Comparison of ENCODE assay signal across 8 cellular contexts in the genomic region with DNA sequence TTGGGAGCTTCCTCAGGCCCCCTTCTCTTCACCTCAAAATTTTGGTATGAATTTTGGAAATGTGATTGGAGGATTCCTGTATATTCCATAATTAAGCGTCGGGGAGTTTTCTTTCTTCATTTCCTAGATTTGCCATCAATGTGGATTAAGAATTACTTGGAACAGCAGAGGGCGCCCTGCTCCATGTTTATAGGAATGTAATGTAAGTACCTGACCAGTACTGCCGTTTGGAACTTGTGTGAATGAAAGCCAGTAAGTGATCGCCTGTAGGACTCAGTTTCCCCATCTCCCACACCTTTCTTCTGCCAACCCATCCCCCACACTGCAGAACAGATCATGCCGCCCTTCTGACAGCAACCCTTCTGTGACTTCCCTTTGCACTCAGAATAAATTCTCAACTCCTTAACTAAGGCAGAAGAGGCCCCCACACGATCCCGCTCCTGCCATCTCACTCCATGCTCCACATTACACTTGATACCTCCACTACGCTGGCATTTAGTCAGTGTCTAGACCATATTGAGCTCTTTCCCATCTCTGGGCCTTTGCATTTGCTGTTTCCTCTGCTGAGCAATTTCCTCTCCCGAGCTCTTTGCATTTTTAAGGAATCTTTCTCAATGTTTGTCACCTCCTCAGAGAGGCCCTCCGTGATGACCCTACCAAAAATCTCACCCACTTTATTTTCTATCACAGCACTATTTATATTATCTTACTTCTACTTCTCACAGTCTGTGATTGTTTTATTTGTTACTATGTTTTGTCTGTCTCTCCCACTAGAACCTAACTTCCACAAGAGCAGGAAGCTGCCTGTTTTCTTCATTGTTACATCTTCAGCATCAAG.
A peak's percentile ranks its signal among the peaks of the same experiment; 100 is the strongest.
DNase-seq lines count a peak whose midpoint lies in the region; ATAC-seq and TF ChIP-seq lines count a peak whose summit lies in the region.

No MANE protein-coding gene starts in this region.

- DNase-seq in COR-L47 (lab: John Stamatoyannopoulos, UW): peak; percentile 85
- peak; percentile 40 for DNase-seq in HEK293T (ENCODE audit: extremely low spot score)
- peak; percentile 62 for DNase-seq in NCI-H774 (lab: John Stamatoyannopoulos, UW)
- DNase-seq in activated CD8-positive, alpha-beta T cell treated with anti-CD3 and anti-CD28 coated beads, Interleukin-2, amount 10 ng/mL, durations not matched to agents 7 days and 5 days: peak; percentile 84
- peak; percentile 91 for DNase-seq in endodermal cell
- DNase-seq in midbrain (lab: John Stamatoyannopoulos, UW): peak; percentile 84
- DNase-seq in stimulated activated CD8-positive, alpha-beta memory T cell treated with anti-CD3 and anti-CD28 coated beads, Interleukin-2, amount 100 ng/mL, for 48 hours (ENCODE audit: low read depth in 2 of 2): peak; percentile 53 to 58

- POLR2A ChIA-PET in HEK293T (lab: Yijun Ruan, JAX): no interaction called here
- POLR2A ChIA-PET in activated CD8-positive, alpha-beta T cell treated with anti-CD3 and anti-CD28 coated beads, Interleukin-2, amount 10 ng/mL, durations not matched to agents 7 days and 5 days (lab: Charles Lee): no interaction called here

- peaks cover 8% of the 10 kb centered on the region for H3K4me1 ChIP-seq in endodermal cell (ENCODE audit: control insufficient read depth, insufficient read depth, low read length)

- CTCF ChIA-PET in HEK293T (lab: Yijun Ruan, JAX): interaction anchor here (0.7 to 4.7 kb wide), 12 partner anchors 55 to 381 kb away, joined by 3 to 49 read pairs (median 7); no protein-coding TSS in a partner anchor
- CTCF ChIA-PET in activated CD8-positive, alpha-beta T cell treated with anti-CD3 and anti-CD28 coated beads, Interleukin-2, amount 10 ng/mL, durations not matched to agents 7 days and 5 days (lab: Charles Lee): interaction anchor here (0.7 to 14.5 kb wide), 34 partner anchors 8 to 548 kb away, joined by 3 to 307 read pairs (median 5); no protein-coding TSS in a partner anchor

- 44 to 86% methylated on average over 4 to 11 of the region's 11 CpGs for WGBS in endodermal cell (ENCODE audit: insufficient coverage in 1 of 2, insufficient read length in 1 of 2), 2 experiments

- H3K4me3 ChIP-seq in endodermal cell (ENCODE audit: low read length): no peak overlapping the region

- H3K9ac ChIP-seq in endodermal cell (ENCODE audit: extremely low read depth, low read length, poor library complexity, severe bottlenecking): no peak overlapping the region

- no peaks in the 10 kb centered on the region for H3K27me3 ChIP-seq in endodermal cell (ENCODE audit: control insufficient read depth, insufficient read depth, low read length, poor library complexity, severe bottlenecking)

- peaks cover 2% of the 10 kb centered on the region for H3K4me1 Mint-ChIP-seq in activated CD8-positive, alpha-beta T cell treated with anti-CD3 and anti-CD28 coated beads, Interleukin-2, amount 10 ng/mL, durations not matched to agents 7 days and 5 days (ENCODE audit: low read depth)
- peaks cover 28% of the 10 kb centered on the region for H3K4me1 Mint-ChIP-seq in endodermal cell

- no peak overlapping the region for H3K27ac ChIP-seq in endodermal cell (ENCODE audit: low read depth, low read length)

- H3K36me3 Mint-ChIP-seq in activated CD8-positive, alpha-beta T cell treated with anti-CD3 and anti-CD28 coated beads, Interleukin-2, amount 10 ng/mL, durations not matched to agents 7 days and 5 days (ENCODE audit: low read depth): no peaks in the 10 kb centered on the region
- no peaks in the 10 kb centered on the region for H3K36me3 Mint-ChIP-seq in endodermal cell (ENCODE audit: low read depth)

- peak; percentile 86 for TF ChIP-seq CTCF in endodermal cell (conservative IDR thresholded peaks at IDR 0.05)

- H3K36me3 ChIP-seq in endodermal cell (ENCODE audit: control insufficient read depth, insufficient read depth, low read length): no peaks in the 10 kb centered on the region

- H3K27ac Mint-ChIP-seq in activated CD8-positive, alpha-beta T cell treated with anti-CD3 and anti-CD28 coated beads, Interleukin-2, amount 10 ng/mL, durations not matched to agents 7 days and 5 days: no peak overlapping the region
- no peak overlapping the region for H3K27ac Mint-ChIP-seq in endodermal cell

- no peak for ATAC-seq in activated CD8-positive, alpha-beta T cell treated with anti-CD3 and anti-CD28 coated beads, Interleukin-2, amount 10 ng/mL, durations not matched to agents 7 days and 5 days
- ATAC-seq in HG03354 (IDR thresholded peaks at IDR 0.05; ENCODE audit: poor library complexity, severe bottlenecking, unreplicated experiment): no peak

- H3K9me3 ChIP-seq in endodermal cell (ENCODE audit: control insufficient read depth, low read length): no peaks in the 10 kb centered on the region

- H3K4me3 Mint-ChIP-seq in activated CD8-positive, alpha-beta T cell treated with anti-CD3 and anti-CD28 coated beads, Interleukin-2, amount 10 ng/mL, durations not matched to agents 7 days and 5 days: no peak overlapping the region
- H3K4me3 Mint-ChIP-seq in endodermal cell: no peak overlapping the region

- peaks cover 21% of the 10 kb centered on the region for H3K27me3 Mint-ChIP-seq in activated CD8-positive, alpha-beta T cell treated with anti-CD3 and anti-CD28 coated beads, Interleukin-2, amount 10 ng/mL, durations not matched to agents 7 days and 5 days (ENCODE audit: low read depth)
- peaks cover 2% of the 10 kb centered on the region for H3K27me3 Mint-ChIP-seq in endodermal cell (ENCODE audit: insufficient read depth)

- no peaks in the 10 kb centered on the region for H3K9me3 Mint-ChIP-seq in activated CD8-positive, alpha-beta T cell treated with anti-CD3 and anti-CD28 coated beads, Interleukin-2, amount 10 ng/mL, durations not matched to agents 7 days and 5 days (ENCODE audit: insufficient read depth)
- H3K9me3 Mint-ChIP-seq in endodermal cell: no peaks in the 10 kb centered on the region

TF ChIP-seq in HEK293T, 16 proteins besides CTCF, POLR2A, EP300 and RAD21:
- TF ChIP-seq FOXA1 (IDR thresholded peaks at IDR 0.05) (no peak), ARNT (IDR thresholded peaks at IDR 0.05) (no peak), L3MBTL2 (conservative IDR thresholded peaks at IDR 0.05) (no peak), FOXM1 (IDR thresholded peaks at IDR 0.05; ENCODE audit: borderline replicate concordance) (no peak), SUZ12 (IDR thresholded peaks at IDR 0.05) (no peak), CTBP1 (IDR thresholded peaks at IDR 0.05; ENCODE audit: borderline replicate concordance) (no peak), HDGF (IDR thresholded peaks at IDR 0.05; ENCODE audit: borderline replicate concordance) (no peak), NFRKB (IDR thresholded peaks at IDR 0.05) (no peak), TARDBP (IDR thresholded peaks at IDR 0.05) (no peak), LEF1 (IDR thresholded peaks at IDR 0.05; ENCODE audit: borderline replicate concordance) (no peak), SP1 (IDR thresholded peaks at IDR 0.05) (no peak)

Comparison
In these comparisons a context has a peak if more than half of its experiments do, and no peak if none do; other contexts are left out.
1. DNase-seq: peak in every context shown above with its lines; median percentile 91 in endodermal cell; 85 in COR-L47; 84 in activated CD8-positive, alpha-beta T cell treated with anti-CD3 and anti-CD28 coated beads, Interleukin-2, amount 10 ng/mL, durations not matched to agents 7 days and 5 days; 84 in midbrain; 62 in NCI-H774; 56 in stimulated activated CD8-positive, alpha-beta memory T cell treated with anti-CD3 and anti-CD28 coated beads, Interleukin-2, amount 100 ng/mL, for 48 hours; 40 in HEK293T.